1 cellular context compared by ENCODE assay signal in the genomic region with DNA sequence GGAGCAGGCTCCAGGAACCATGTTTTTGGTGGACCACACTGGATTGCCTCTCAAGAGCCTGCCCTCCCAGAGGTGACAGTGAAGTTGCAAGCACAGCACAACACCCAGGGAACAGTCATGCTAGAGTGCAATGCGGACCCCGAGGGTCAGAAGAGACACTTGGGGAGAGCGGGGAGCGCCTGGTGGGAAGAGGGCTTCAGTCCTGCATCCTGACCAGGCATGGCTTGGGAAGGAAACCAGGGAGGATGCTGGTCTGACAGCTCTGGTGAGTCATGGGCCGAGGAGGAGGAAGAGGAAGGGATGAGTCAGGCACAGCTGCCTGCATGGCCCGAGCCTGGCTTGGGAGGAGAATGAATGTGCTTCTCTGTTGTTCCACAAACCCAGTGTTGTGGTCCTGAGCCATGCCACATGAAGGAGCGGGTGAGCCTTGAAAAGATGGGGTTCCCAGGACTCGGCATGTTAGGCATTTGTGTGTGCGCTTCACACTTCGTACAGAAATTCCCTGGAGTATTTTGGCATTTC.
A peak's percentile ranks its signal among the peaks of the same experiment; 100 is the strongest.
TF ChIP-seq lines count a peak whose summit lies in the region.

No MANE protein-coding gene starts in this region.

TF ChIP-seq in H1, 55 proteins besides CTCF, POLR2A, EP300 and RAD21:
- TF ChIP-seq PHF8 (conservative IDR thresholded peaks at IDR 0.05; ENCODE audit: low read depth, low read length) (no peak), JUND (IDR thresholded peaks at IDR 0.05; ENCODE audit: low read length) (peak; percentile 43; the same call in 1 of the 2 replicates)
